Comparison of ENCODE assay signal across 28 cellular contexts in genomic region chr2:129829577-129829976, GRCh38.
"Had no signal": no experiment of that assay in that cellular context is flagged by ENCODE, and none has a peak within 500 bp of the region (broad histone marks: within the 10 kb centered on the region; RNA-seq: fewer than 3 reads in every experiment).

No MANE protein-coding gene starts in this region.

- H3K4me1 Mint-ChIP-seq: activated B cell treated with CpG ODN at 0.5 μM for 24 hours; activated naive CD4-positive, alpha-beta T cell treated with anti-CD3 and anti-CD28 coated beads, Interleukin-2, amount 50 U/mL, for 24 hours; activated naive CD8-positive, alpha-beta T cell treated with anti-CD3 and anti-CD28 coated beads for 36 hours; activated naive CD8-positive, alpha-beta T cell treated with anti-CD3 and anti-CD28 coated beads, Interleukin-2, amount 50 U/mL, for 24 hours had no signal

- H3K27me3 ChIP-seq: adrenal gland, body of pancreas, esophagus muscularis mucosa had no signal

- H3K4me3 Mint-ChIP-seq: activated B cell treated with CpG ODN at 0.5 μM for 24 hours; activated CD8-positive, alpha-beta T cell treated with anti-CD3 and anti-CD28 coated beads for 36 hours; activated naive CD4-positive, alpha-beta T cell treated with anti-CD3 and anti-CD28 coated beads for 36 hours; activated naive CD4-positive, alpha-beta T cell treated with anti-CD3 and anti-CD28 coated beads, Interleukin-2, amount 50 U/mL, for 24 hours; activated naive CD8-positive, alpha-beta T cell treated with anti-CD3 and anti-CD28 coated beads for 36 hours; activated naive CD8-positive, alpha-beta T cell treated with anti-CD3 and anti-CD28 coated beads, Interleukin-2, amount 50 U/mL, for 24 hours; activated T-helper 1 cell treated with anti-CD3 and anti-CD28 coated beads, Interleukin-12 subunit alpha, Interleukin-12 subunit beta, Interleukin-2, Interleukin-4 antibody, amounts not matched to agents 30 ng/mL and 10 ng/mL and 1 ng/mL, durations not matched to agents 14 hours and 24 hours and 36 hours; effector memory CD8-positive, alpha-beta T cell had no signal

- H3K4me1 ChIP-seq: adrenal gland, body of pancreas, esophagus muscularis mucosa, heart left ventricle had no signal

- H3K9me3 Mint-ChIP-seq: activated T-helper 1 cell treated with anti-CD3 and anti-CD28 coated beads, Interleukin-12 subunit alpha, Interleukin-12 subunit beta, Interleukin-2, Interleukin-4 antibody, amounts not matched to agents 30 ng/mL and 10 ng/mL and 1 ng/mL, durations not matched to agents 14 hours and 24 hours and 36 hours; activated T-helper 2 cell treated with anti-CD3 and anti-CD28 coated beads, Interferon-gamma antibody, Interleukin-2, Interleukin-4, amounts not matched to agents 10 μg/mL and 5 μg/mL and 100 μg/mL, durations not matched to agents 14 hours and 24 hours and 36 hours; effector memory CD8-positive, alpha-beta T cell had no signal

- H3K27ac Mint-ChIP-seq: activated B cell treated with CpG ODN at 0.5 μM for 24 hours; activated CD8-positive, alpha-beta T cell treated with anti-CD3 and anti-CD28 coated beads for 36 hours; activated naive CD4-positive, alpha-beta T cell treated with anti-CD3 and anti-CD28 coated beads for 36 hours; activated naive CD4-positive, alpha-beta T cell treated with anti-CD3 and anti-CD28 coated beads, Interleukin-2, amount 50 U/mL, for 24 hours; activated naive CD8-positive, alpha-beta T cell treated with anti-CD3 and anti-CD28 coated beads for 36 hours; activated naive CD8-positive, alpha-beta T cell treated with anti-CD3 and anti-CD28 coated beads, Interleukin-2, amount 50 U/mL, for 24 hours; activated T-helper 1 cell treated with anti-CD3 and anti-CD28 coated beads, Interleukin-12 subunit alpha, Interleukin-12 subunit beta, Interleukin-2, Interleukin-4 antibody, amounts not matched to agents 30 ng/mL and 10 ng/mL and 1 ng/mL, durations not matched to agents 14 hours and 24 hours and 36 hours; activated T-helper 2 cell treated with anti-CD3 and anti-CD28 coated beads, Interferon-gamma antibody, Interleukin-2, Interleukin-4, amounts not matched to agents 10 μg/mL and 5 μg/mL and 100 μg/mL, durations not matched to agents 14 hours and 24 hours and 36 hours; effector memory CD8-positive, alpha-beta T cell had no signal

- H3K36me3 ChIP-seq: adrenal gland, esophagus muscularis mucosa, heart left ventricle, WERI-Rb-1 had no signal

- H3K4me3 ChIP-seq: adrenal gland, body of pancreas, esophagus muscularis mucosa, heart left ventricle had no signal

- H3K27ac ChIP-seq: adrenal gland, body of pancreas, esophagus muscularis mucosa, heart left ventricle had no signal

- DNase-seq: activated B cell treated with CpG ODN at 0.5 μM for 24 hours; activated CD4-positive, alpha-beta T cell treated with anti-CD3 and anti-CD28 coated beads for 48 hours; activated CD4-positive, alpha-beta T cell treated with anti-CD3 and anti-CD28 coated beads, Interleukin-2, amount 50 U/mL, for 1 hour; activated CD4-positive, alpha-beta T cell treated with anti-CD3 and anti-CD28 coated beads, Interleukin-2, amount 50 U/mL, for 48 hours; activated CD8-positive, alpha-beta memory T cell treated with anti-CD3 and anti-CD28 coated beads for 24 hours; activated CD8-positive, alpha-beta T cell treated with anti-CD3 and anti-CD28 coated beads for 36 hours; activated effector memory CD4-positive, alpha-beta T cell treated with anti-CD3 and anti-CD28 coated beads, Interleukin-2, amount 50 U/mL, for 16 hours; activated naive CD4-positive, alpha-beta T cell treated with anti-CD3 and anti-CD28 coated beads for 36 hours; activated naive CD8-positive, alpha-beta T cell treated with anti-CD3 and anti-CD28 coated beads for 36 hours; activated naive CD8-positive, alpha-beta T cell treated with anti-CD3 and anti-CD28 coated beads, Interleukin-2, amount 50 U/mL, for 24 hours; activated T-cell treated with anti-CD3 and anti-CD28 coated beads, Interleukin-2, amount 50 U/mL, for 1 hour; activated T-cell treated with anti-CD3 and anti-CD28 coated beads, Interleukin-2, amount 50 U/mL, for 48 hours; adrenal gland; aorta; body of pancreas; cortex of kidney; dermis blood vessel endothelial cell; effector CD4-positive, alpha-beta T cell; effector memory CD8-positive, alpha-beta T cell; erythroblast; heart left ventricle; T-helper 2 cell; WERI-Rb-1 had no signal

- ATAC-seq: activated CD4-positive, CD25-positive, alpha-beta regulatory T cell treated with anti-CD3 and anti-CD28 coated beads, Interleukin-2, amount 50 U/mL, for 24 hours; activated CD8-positive, alpha-beta T cell treated with anti-CD3 and anti-CD28 coated beads for 36 hours; activated naive CD8-positive, alpha-beta T cell treated with anti-CD3 and anti-CD28 coated beads, Interleukin-2, amount 50 U/mL, for 24 hours; body of pancreas; effector memory CD8-positive, alpha-beta T cell; heart left ventricle had no signal
